ENCODE assay signal across 16 cellular contexts in the genomic region with DNA sequence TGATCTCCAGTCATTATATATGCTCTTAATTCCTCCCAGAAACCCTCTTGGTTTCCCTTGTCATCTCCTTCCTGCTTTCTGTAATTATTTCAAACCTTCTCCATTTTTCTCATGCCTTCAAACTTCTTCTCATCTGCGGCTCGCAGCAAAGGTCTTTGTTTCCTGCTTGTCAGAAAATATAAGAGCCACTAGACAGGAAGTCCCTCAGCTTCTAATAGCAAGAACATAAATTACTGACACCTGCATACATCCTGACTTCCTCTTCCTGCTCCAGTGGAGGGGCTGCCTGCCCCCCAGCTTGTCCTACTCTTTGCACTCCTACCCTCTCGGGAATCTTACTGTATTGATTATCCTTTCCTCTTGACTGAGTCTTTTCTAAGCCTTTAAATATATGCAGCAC.
DNase-seq lines count a peak whose midpoint lies in the region; ATAC-seq, FAIRE-seq and TF ChIP-seq lines count a peak whose summit lies in the region.
"Had no signal": no experiment of that assay in that cellular context is flagged by ENCODE, and none has a peak within 500 bp of the region (broad histone marks: within the 10 kb centered on the region; RNA-seq: fewer than 3 reads in every experiment).

No MANE protein-coding gene starts in this region.

- no peak overlapping the region for H2AFZ ChIP-seq in DND-41 (ENCODE audit: low read depth, low read length)
- no peak overlapping the region for H2AFZ ChIP-seq in K562 (ENCODE audit: low read depth, low read length)

- no peak overlapping the region for H3K4me3 ChIP-seq in BLaER1 treated with 17β-estradiol and CSF1 and Interleukin-3, amounts not matched to agents 10 nM and 100 nM
- no peak overlapping the region for H3K4me3 ChIP-seq in DND-41 (ENCODE audit: low read depth in 1 of 2, low read length in 2 of 2)
- no peak overlapping the region for H3K4me3 ChIP-seq in K562
- H3K4me3 ChIP-seq: A549, SJCRH30 had no signal

- no peaks in the 10 kb centered on the region for H3K36me3 ChIP-seq in BLaER1 treated with 17β-estradiol and CSF1 and Interleukin-3, amounts not matched to agents 10 nM and 100 nM
- H3K36me3 ChIP-seq in DND-41 (ENCODE audit: insufficient read depth, low read length) (no peaks in the 10 kb centered on the region), K562 (ENCODE audit: control insufficient read depth, insufficient read depth, low read length) (no peaks in the 10 kb centered on the region)
- H3K36me3 ChIP-seq: SJCRH30 had no signal

- in situ Hi-C loops in K562 (cut with MboI): no loop called here

- H3K4me1 ChIP-seq in BLaER1 treated with 17β-estradiol and CSF1 and Interleukin-3, amounts not matched to agents 10 nM and 100 nM: peaks cover 0 to 16% (median 11%) of the 10 kb centered on the region in 10 experiments; a peak in 13 of 20 replicates
- H3K4me1 ChIP-seq in DND-41 (ENCODE audit: insufficient read depth, low read length) (no peaks in the 10 kb centered on the region), K562 (replicated peaks in 1 of 2; ENCODE audit: control insufficient read depth in 2 of 2, insufficient read depth in 2 of 2, low read length in 2 of 2) (no peaks in the 10 kb centered on the region)
- H3K4me1 ChIP-seq: A549, SJCRH30 had no signal

- no peak overlapping the region for H3K27ac ChIP-seq in BLaER1 treated with 17β-estradiol and CSF1 and Interleukin-3, amounts not matched to agents 10 nM and 100 nM
- no peak overlapping the region for H3K27ac ChIP-seq in DND-41 (ENCODE audit: low read length)
- no peak overlapping the region for H3K27ac ChIP-seq in K562 (ENCODE audit: extremely low read depth, low read depth, low read length)
- H3K27ac ChIP-seq: A549, C4-2B, SJCRH30 had no signal

- DNase-seq in DND-41 (peak; percentile 21), MV-4-11 (lab: John Stamatoyannopoulos, UW) (peak; percentile 8), K562 (ENCODE audit: extremely low read depth in 1 of 4, low spot score in 3 of 4) (no peak), iPS-NIHi11 (ENCODE audit: low spot score) (no peak), retina (no peak)
- DNase-seq: AML-193; CD8-positive, alpha-beta memory T cell; DMS 273 treated with DMSO at 0.1 percent for 48 hours; H7; NCI-H1930; SJCRH30; T-helper 1 cell had no signal

- TF ChIP-seq POLR2A in K562 (conservative IDR thresholded peaks at IDR 0.05): no peak

- 3% methylated on average over 3 of the region's 3 CpGs for WGBS in K562 (ENCODE audit: insufficient coverage, low coverage, missing lambda C conversion rate)

- H3K79me2 ChIP-seq in DND-41 (ENCODE audit: insufficient read depth, low read length) (no peaks in the 10 kb centered on the region), K562 (ENCODE audit: control insufficient read depth, insufficient read depth, low read length) (no peaks in the 10 kb centered on the region)

- no peaks in the 10 kb centered on the region for H3K9me1 ChIP-seq in K562 (ENCODE audit: control insufficient read depth, insufficient read depth, low read length)

- TF ChIP-seq EP300 in K562 (IDR thresholded peaks at IDR 0.05; ENCODE audit: low read length): no peak

- no peak overlapping the region for H3K9ac ChIP-seq in BLaER1 treated with 17β-estradiol and CSF1 and Interleukin-3, amounts not matched to agents 10 nM and 100 nM
- H3K9ac ChIP-seq in DND-41 (ENCODE audit: low read depth, low read length) (no peak overlapping the region), K562 (ENCODE audit: insufficient read depth in 1 of 2, low read depth in 2 of 2, low read length in 2 of 2) (no peak overlapping the region)

- no peak for FAIRE-seq in K562 (lab: Jason Lieb, UNC)
- FAIRE-seq: A549 had no signal

- H4K20me1 ChIP-seq in BLaER1 treated with 17β-estradiol and CSF1 and Interleukin-3, amounts not matched to agents 10 nM and 100 nM: no peaks in the 10 kb centered on the region
- H4K20me1 ChIP-seq in DND-41 (ENCODE audit: insufficient read depth, low read length): no peaks in the 10 kb centered on the region
- H4K20me1 ChIP-seq in K562 (replicated peaks; ENCODE audit: control insufficient read depth, insufficient read depth, low read length): no peaks in the 10 kb centered on the region

- H3K9me3 ChIP-seq in BLaER1 treated with 17β-estradiol and CSF1 and Interleukin-3, amounts not matched to agents 10 nM and 100 nM (replicated peaks in 1 of 11): no peaks in the 10 kb centered on the region
- H3K9me3 ChIP-seq in DND-41 (ENCODE audit: insufficient read depth, low read length, severe bottlenecking) (no peaks in the 10 kb centered on the region), K562 (replicated peaks; ENCODE audit: control insufficient read depth, insufficient read depth, low read depth, low read length) (no peaks in the 10 kb centered on the region)
- H3K9me3 ChIP-seq: A549, SJCRH30 had no signal

- CTCF ChIA-PET in K562 (lab: Yijun Ruan, JAX; ENCODE audit: low intra/inter-chr PET ratio): interaction anchor here (1.4 kb wide), 1 partner anchor 324 kb away, joined by 3 read pairs; no protein-coding TSS in a partner anchor

- POLR2A ChIA-PET in K562 (lab: Yijun Ruan, JAX): no interaction called here

- peak overlapping the region in 9 of 11 experiments; percentile 1 to 48 (median 28); a peak in 13 of 22 replicates for H3K4me2 ChIP-seq in BLaER1 treated with 17β-estradiol and CSF1 and Interleukin-3, amounts not matched to agents 10 nM and 100 nM
- H3K4me2 ChIP-seq in DND-41 (ENCODE audit: insufficient read depth, low read length) (no peak overlapping the region), K562 (ENCODE audit: insufficient read depth, low read length) (no peak overlapping the region)
- H3K4me2 ChIP-seq: A549 had no signal

- no peak for TF ChIP-seq RAD21 in K562 (CRISPR knock-in tag; conservative IDR thresholded peaks at IDR 0.05 in 1 of 2, IDR thresholded peaks at IDR 0.05 in 1 of 2)

- ATAC-seq in DND-41 (ENCODE audit: insufficient read depth, low read depth) (peak; percentile 79), K562 (no peak), HG02642 (IDR thresholded peaks at IDR 0.05; ENCODE audit: poor library complexity, unreplicated experiment) (no peak)
- ATAC-seq: A549 had no signal

- H3K27me3 ChIP-seq in BLaER1 treated with 17β-estradiol and CSF1 and Interleukin-3, amounts not matched to agents 10 nM and 100 nM: no peaks in the 10 kb centered on the region
- H3K27me3 ChIP-seq in DND-41 (ENCODE audit: insufficient read depth, low read length, poor library complexity) (no peaks in the 10 kb centered on the region), K562 (ENCODE audit: control insufficient read depth in 2 of 2, insufficient read depth in 2 of 2, low read length in 2 of 2) (0 out of 5 replicates have a peak, but pooled peaks cover 0 to 7% of the 10 kb centered on the region in 2 experiments)
- H3K27me3 ChIP-seq: SJCRH30 had no signal

- intact Hi-C loops in K562 (cut with micrococcal nuclease): loop anchor here (10.0 kb wide), 3 partner anchors 132 to 488 kb away; no protein-coding TSS in a partner anchor

- BruUV-seq in K562 (replicated peaks; lab: Mats Ljungman, UMichigan): no TSS peak

- TF ChIP-seq CTCF in DND-41 (IDR thresholded peaks at IDR 0.05; ENCODE audit: borderline replicate concordance, extremely low read depth, low read length, poor library complexity, severe bottlenecking) (no peak), K562 (IDR thresholded peaks at IDR 0.05 in 2 of 3, conservative IDR thresholded peaks at IDR 0.05 in 1 of 3; ENCODE audit: insufficient read depth in 2 of 3, low read depth in 1 of 3, low read length in 3 of 3) (no peak)

TF ChIP-seq in K562, 482 proteins besides CTCF, POLR2A, EP300 and RAD21:
- TF ChIP-seq, protein P1, sequence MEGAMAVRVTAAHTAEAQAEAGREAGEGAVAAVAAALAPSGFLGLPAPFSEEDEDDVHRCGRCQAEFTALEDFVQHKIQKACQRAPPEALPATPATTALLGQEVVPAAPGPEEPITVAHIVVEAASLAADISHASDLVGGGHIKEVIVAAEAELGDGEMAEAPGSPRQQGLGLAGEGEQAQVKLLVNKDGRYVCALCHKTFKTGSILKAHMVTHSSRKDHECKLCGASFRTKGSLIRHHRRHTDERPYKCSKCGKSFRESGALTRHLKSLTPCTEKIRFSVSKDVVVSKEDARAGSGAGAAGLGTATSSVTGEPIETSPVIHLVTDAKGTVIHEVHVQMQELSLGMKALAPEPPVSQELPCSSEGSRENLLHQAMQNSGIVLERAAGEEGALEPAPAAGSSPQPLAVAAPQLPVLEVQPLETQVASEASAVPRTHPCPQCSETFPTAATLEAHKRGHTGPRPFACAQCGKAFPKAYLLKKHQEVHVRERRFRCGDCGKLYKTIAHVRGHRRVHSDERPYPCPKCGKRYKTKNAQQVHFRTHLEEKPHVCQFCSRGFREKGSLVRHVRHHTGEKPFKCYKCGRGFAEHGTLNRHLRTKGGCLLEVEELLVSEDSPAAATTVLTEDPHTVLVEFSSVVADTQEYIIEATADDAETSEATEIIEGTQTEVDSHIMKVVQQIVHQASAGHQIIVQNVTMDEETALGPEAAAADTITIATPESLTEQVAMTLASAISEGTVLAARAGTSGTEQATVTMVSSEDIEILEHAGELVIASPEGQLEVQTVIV (CRISPR knock-in tag; IDR thresholded peaks at IDR 0.05; ENCODE audit: borderline replicate concordance): no peak
- TF ChIP-seq PCBP2 (IDR thresholded peaks at IDR 0.05; ENCODE audit: low read depth, low read length, poor library complexity, severe bottlenecking): peak; percentile 54

Comparison
In these comparisons a context has a peak if more than half of its experiments do, and no peak if none do; other contexts are left out.
1. H3K4me2 ChIP-seq: peak in BLaER1 treated with 17β-estradiol and CSF1 and Interleukin-3, amounts not matched to agents 10 nM and 100 nM (9 of 11); none in DND-41 (single experiment) and K562 (single experiment).
2. DNase-seq: peak in DND-41 (single experiment) and MV-4-11 (single experiment); none in K562 (0 of 4), iPS-NIHi11 (single experiment) and retina (single experiment).